In genomic region chr10:132311338-132311939, GRCh38 we compare ENCODE assay signal across 1 cellular context.
TF ChIP-seq lines count a peak whose summit lies in the region.

No MANE protein-coding gene starts in this region.

TF ChIP-seq in HepG2, 621 proteins besides CTCF, POLR2A, EP300 and RAD21 (continued from another document and continues in another):
- TF ChIP-seq UBTF (CRISPR knock-in tag; IDR thresholded peaks at IDR 0.05), result 0 out of 2 replicates have a peak, but pooled peaks have one; percentile 27
- TF ChIP-seq KLF12 (CRISPR knock-in tag; IDR thresholded peaks at IDR 0.05; ENCODE audit: borderline replicate concordance), result no peak
- TF ChIP-seq MXI1 (IDR thresholded peaks at IDR 0.05; ENCODE audit: borderline replicate concordance, low read depth, low read length), result peak; percentile 94; the same call in 2 of the 3 replicates
- no peak for TF ChIP-seq ZNF850 (CRISPR knock-in tag; conservative IDR thresholded peaks at IDR 0.05)
- no peak for TF ChIP-seq ZNF672 (CRISPR knock-in tag; IDR thresholded peaks at IDR 0.05)
- TF ChIP-seq REL (CRISPR knock-in tag; conservative IDR thresholded peaks at IDR 0.05), result no peak
- no peak for TF ChIP-seq PHF21A (CRISPR knock-in tag; IDR thresholded peaks at IDR 0.05)
- no peak for TF ChIP-seq THYN1 (CRISPR knock-in tag; IDR thresholded peaks at IDR 0.05; ENCODE audit: borderline replicate concordance, low read depth)
- peak; percentile 38; the same call in 1 of the 2 replicates for TF ChIP-seq GABPB1 (CRISPR knock-in tag; IDR thresholded peaks at IDR 0.05)
- TF ChIP-seq FOXA3 (CRISPR knock-in tag; IDR thresholded peaks at IDR 0.05), result peak; percentile 79
- TF ChIP-seq ZSCAN31 (CRISPR knock-in tag; IDR thresholded peaks at IDR 0.05; ENCODE audit: low read depth), result no peak
- TF ChIP-seq ZNF556 (CRISPR knock-in tag; IDR thresholded peaks at IDR 0.05; ENCODE audit: borderline replicate concordance), result no peak
- TF ChIP-seq ZNF615 (CRISPR knock-in tag; IDR thresholded peaks at IDR 0.05; ENCODE audit: borderline replicate concordance), result no peak
- TF ChIP-seq SPEN (CRISPR knock-in tag; IDR thresholded peaks at IDR 0.05; ENCODE audit: low read depth), result no peak
- TF ChIP-seq ETV5 (CRISPR knock-in tag; IDR thresholded peaks at IDR 0.05; ENCODE audit: borderline replicate concordance), result peak; percentile 32; the same call in 1 of the 2 replicates
- TF ChIP-seq ZNF644 (CRISPR knock-in tag; IDR thresholded peaks at IDR 0.05; ENCODE audit: low read depth), result no peak
- TF ChIP-seq ATF3 (CRISPR knock-in tag; IDR thresholded peaks at IDR 0.05), result peak; percentile 50; the same call in 1 of the 2 replicates
- no peak for TF ChIP-seq ATF5 (CRISPR knock-in tag; IDR thresholded peaks at IDR 0.05; ENCODE audit: low read depth)
- TF ChIP-seq ZNF574 (CRISPR knock-in tag; IDR thresholded peaks at IDR 0.05), result 0 out of 2 replicates have a peak, but pooled peaks have one; percentile 7
- no peak for TF ChIP-seq SSRP1 (CRISPR knock-in tag; IDR thresholded peaks at IDR 0.05)
- no peak for TF ChIP-seq ATF4 (CRISPR knock-in tag; IDR thresholded peaks at IDR 0.05)
- TF ChIP-seq ZNF609 (CRISPR knock-in tag; IDR thresholded peaks at IDR 0.05; ENCODE audit: borderline replicate concordance), result no peak
- no peak for TF ChIP-seq KMT2A (CRISPR knock-in tag; IDR thresholded peaks at IDR 0.05)
- TF ChIP-seq KAT7 (CRISPR knock-in tag; IDR thresholded peaks at IDR 0.05; ENCODE audit: borderline replicate concordance), result no peak
- TF ChIP-seq TAF1 (CRISPR knock-in tag; IDR thresholded peaks at IDR 0.05), result peak; percentile 32; the same call in 1 of the 2 replicates
- TF ChIP-seq ZNF788 (CRISPR knock-in tag; IDR thresholded peaks at IDR 0.05; ENCODE audit: borderline replicate concordance), result no peak
- TF ChIP-seq HNRNPL (IDR thresholded peaks at IDR 0.05; ENCODE audit: low read depth, low read length), result no peak
- peak; percentile 52; the same call in 1 of the 2 replicates for TF ChIP-seq ELF1 (CRISPR knock-in tag; IDR thresholded peaks at IDR 0.05)
- no peak for TF ChIP-seq TEF (CRISPR knock-in tag; IDR thresholded peaks at IDR 0.05)
- TF ChIP-seq ZFP36L1 (CRISPR knock-in tag; IDR thresholded peaks at IDR 0.05), result no peak
- no peak for TF ChIP-seq ZNF839 (CRISPR knock-in tag; IDR thresholded peaks at IDR 0.05; ENCODE audit: borderline replicate concordance)
- no peak for TF ChIP-seq MAZ (IDR thresholded peaks at IDR 0.05; ENCODE audit: borderline replicate concordance, low read depth, low read length)
- no peak for TF ChIP-seq MAZ (CRISPR knock-in tag; IDR thresholded peaks at IDR 0.05; ENCODE audit: low read depth)
- no peak for TF ChIP-seq NRL (CRISPR knock-in tag; IDR thresholded peaks at IDR 0.05; ENCODE audit: borderline replicate concordance)
- peak; percentile 57; the same call in 1 of the 2 replicates for TF ChIP-seq MIER3 (CRISPR knock-in tag; IDR thresholded peaks at IDR 0.05; ENCODE audit: borderline replicate concordance)
- TF ChIP-seq ATF7 (IDR thresholded peaks at IDR 0.05), result no peak
- no peak for TF ChIP-seq ATF7 (CRISPR knock-in tag; IDR thresholded peaks at IDR 0.05)
- no peak for TF ChIP-seq ZNF224 (CRISPR knock-in tag; IDR thresholded peaks at IDR 0.05)
- TF ChIP-seq ZNF263 (CRISPR knock-in tag; IDR thresholded peaks at IDR 0.05), result peak; percentile 66; the same call in 1 of the 2 replicates
- no peak for TF ChIP-seq ZNF597 (CRISPR knock-in tag; IDR thresholded peaks at IDR 0.05)
- TF ChIP-seq KDM6A (CRISPR knock-in tag; IDR thresholded peaks at IDR 0.05; ENCODE audit: low read depth), result no peak
- TF ChIP-seq FOXA1 (IDR thresholded peaks at IDR 0.05), result no peak
- TF ChIP-seq FOXA1 (CRISPR knock-in tag; IDR thresholded peaks at IDR 0.05), result peak; percentile 92
- TF ChIP-seq CC2D1A (CRISPR knock-in tag; IDR thresholded peaks at IDR 0.05), result no peak
- TF ChIP-seq MLX (CRISPR knock-in tag; IDR thresholded peaks at IDR 0.05), result peak; percentile 78
- TF ChIP-seq KLF16 (CRISPR knock-in tag; IDR thresholded peaks at IDR 0.05), result 0 out of 4 replicates have a peak, but pooled peaks of 1 of the 2 experiments have one; percentile 44
- no peak for TF ChIP-seq FUBP1 (CRISPR knock-in tag; IDR thresholded peaks at IDR 0.05; ENCODE audit: borderline replicate concordance)
- no peak for TF ChIP-seq DMTF1 (CRISPR knock-in tag; IDR thresholded peaks at IDR 0.05)
